ENCODE assay signal across 8 cellular contexts in genomic region chr17:81509687-81510523, GRCh38. TPM values are rescaled to one million over a fixed set of nuclear protein-coding genes. Genes with fewer than 3 reads are reported as not detected.
DNase-seq lines count a peak whose midpoint lies in the region; ATAC-seq and TF ChIP-seq lines count a peak whose summit lies in the region.

No MANE protein-coding gene starts in this region.

- WGBS in mesenchymal stem cell = 19% methylated on average over 19 of the region's 19 CpGs

- peaks cover 44% of the 10 kb centered on the region for H4K20me1 ChIP-seq in DND-41 (ENCODE audit: insufficient read depth, low read length)
- no peaks in the 10 kb centered on the region for H4K20me1 ChIP-seq in OCI-LY1 (ENCODE audit: insufficient read depth, low read length)

- intact Hi-C loops in MCF 10A (cut with micrococcal nuclease) = no loop called here

- no TSS peak for BruUV-seq in MCF 10A (replicated peaks; lab: Mats Ljungman, UMichigan)

- H3K9me2 ChIP-seq in OCI-LY1 (ENCODE audit: low read depth, low read length) = no peaks in the 10 kb centered on the region

- peaks cover 24% of the 10 kb centered on the region for H3K4me1 ChIP-seq in DND-41 (ENCODE audit: insufficient read depth, low read length)
- peaks cover 39% of the 10 kb centered on the region for H3K4me1 ChIP-seq in OCI-LY1 (ENCODE audit: insufficient read depth, low read length, severe bottlenecking)
- peaks cover 8% of the 10 kb centered on the region for H3K4me1 ChIP-seq in mesenchymal stem cell (ENCODE audit: control insufficient read depth, insufficient read depth, low read depth, low read length)

- H3K27me3 ChIP-seq in DND-41 (ENCODE audit: insufficient read depth, low read length, poor library complexity) (no peaks in the 10 kb centered on the region), OCI-LY1 (ENCODE audit: insufficient read depth, low read length) (no peaks in the 10 kb centered on the region), mesenchymal stem cell (ENCODE audit: control insufficient read depth in 1 of 2, insufficient read depth in 1 of 2, low read length in 2 of 2) (no peaks in the 10 kb centered on the region)

- H3K36me3 ChIP-seq in DND-41 (ENCODE audit: insufficient read depth, low read length) (peaks cover 40% of the 10 kb centered on the region), OCI-LY1 (ENCODE audit: insufficient read depth, low read length) (peaks cover 42% of the 10 kb centered on the region), mesenchymal stem cell (ENCODE audit: control insufficient read depth in 1 of 2, insufficient read depth in 2 of 2, low read depth in 1 of 2, low read length in 2 of 2) (peaks cover 35 to 40% of the 10 kb centered on the region in 2 experiments)

- POLR2A ChIA-PET in MCF 10A (lab: Yijun Ruan, JAX) = interaction anchor here (0.9 to 9.4 kb wide), 12 partner anchors 9 to 270 kb away, joined by 3 to 169 read pairs (median 4); partner anchors contain the start of genes BAHCC1, FAAP100 and HGS

- H3K79me2 ChIP-seq in DND-41 (ENCODE audit: insufficient read depth, low read length) = peaks cover 61% of the 10 kb centered on the region
- peaks cover 6% of the 10 kb centered on the region; the same call in 1 of the 2 replicates for H3K79me2 ChIP-seq in OCI-LY1 (ENCODE audit: insufficient read depth, low read length)

- H3K27me3 Mint-ChIP-seq in MCF 10A (ENCODE audit: insufficient read depth, unreplicated experiment) (no peaks in the 10 kb centered on the region), type B pancreatic cell (peaks cover 33% of the 10 kb centered on the region)

- H2BK120ac ChIP-seq in mesenchymal stem cell (ENCODE audit: low read depth, low read length) = no peak overlapping the region

- H2BK12ac ChIP-seq in mesenchymal stem cell (ENCODE audit: low read length in 2 of 2) = no peak overlapping the region

- H3K27ac ChIP-seq in DND-41 (ENCODE audit: low read length) (peak overlapping the region; percentile 81), OCI-LY1 (ENCODE audit: low read depth, low read length, poor library complexity, severe bottlenecking) (peak overlapping the region; percentile 35), mesenchymal stem cell (ENCODE audit: low read length, poor library complexity, severe bottlenecking) (peak overlapping the region; percentile 88)

- H4K8ac ChIP-seq in mesenchymal stem cell (ENCODE audit: low read length) = no peak overlapping the region

- H3K4me3 ChIP-seq in DND-41 (ENCODE audit: low read depth in 1 of 2, low read length in 2 of 2) = peak overlapping the region; percentile 80 to 92
- H3K4me3 ChIP-seq in OCI-LY1 (ENCODE audit: low read depth, low read length, poor library complexity, severe bottlenecking) = peak overlapping the region; percentile 99
- peak overlapping the region; percentile 66 to 97 for H3K4me3 ChIP-seq in mesenchymal stem cell (ENCODE audit: insufficient read depth in 1 of 2, low read depth in 1 of 2, low read length in 2 of 2)

- H3K79me1 ChIP-seq in mesenchymal stem cell (replicated peaks; ENCODE audit: low read length, poor library complexity, severe bottlenecking) = no peaks in the 10 kb centered on the region

- H4K91ac ChIP-seq in mesenchymal stem cell (ENCODE audit: low read length) = no peak overlapping the region

- H2AK5ac ChIP-seq in mesenchymal stem cell (ENCODE audit: low read length, severe bottlenecking) = no peak overlapping the region

- H3K18ac ChIP-seq in mesenchymal stem cell (ENCODE audit: low read depth in 1 of 2, low read length in 2 of 2) = no peak overlapping the region

- H3K4me2 ChIP-seq in DND-41 (ENCODE audit: insufficient read depth, low read length) (peak overlapping the region; percentile 87), OCI-LY1 (ENCODE audit: low read length) (peak overlapping the region; percentile 78), mesenchymal stem cell (ENCODE audit: low read length, poor library complexity, severe bottlenecking) (peak overlapping the region; percentile 95)

- no peak for TF ChIP-seq CTCF in DND-41 (IDR thresholded peaks at IDR 0.05; ENCODE audit: borderline replicate concordance, extremely low read depth, low read length, poor library complexity, severe bottlenecking)
- TF ChIP-seq CTCF in OCI-LY1 (IDR thresholded peaks at IDR 0.05; ENCODE audit: low read length) = no peak
- TF ChIP-seq CTCF in MCF 10A (IDR thresholded peaks at IDR 0.05; ENCODE audit: unreplicated experiment) = no peak
- TF ChIP-seq CTCF in type B pancreatic cell (conservative IDR thresholded peaks at IDR 0.05) = no peak
- TF ChIP-seq CTCF in omental fat pad (IDR thresholded peaks at IDR 0.05) = no peak

- peak; percentile 37 for DNase-seq in DND-41
- peak; percentile 35 for DNase-seq in MCF 10A (ENCODE audit: unreplicated experiment)
- no peak for DNase-seq in mesenchymal stem cell
- DNase-seq in type B pancreatic cell (ENCODE audit: extremely low spot score, unreplicated experiment) = no peak
- DNase-seq in activated CD4-positive, CD25-positive, alpha-beta regulatory T cell treated with anti-CD3 and anti-CD28 coated beads, Interleukin-2, amount 50 U/mL, for 72 hours = no peak
- DNase-seq in omental fat pad (ENCODE audit: low spot score) = no peak

- H2AFZ ChIP-seq in DND-41 (ENCODE audit: low read depth, low read length) (no peak overlapping the region), OCI-LY1 (ENCODE audit: low read length) (no peak overlapping the region), mesenchymal stem cell (ENCODE audit: low read depth, low read length) (no peak overlapping the region)

- peak overlapping the region; percentile 99 for H3K9ac ChIP-seq in DND-41 (ENCODE audit: low read depth, low read length)
- peak overlapping the region; percentile 98 for H3K9ac ChIP-seq in OCI-LY1 (ENCODE audit: low read length)
- H3K9ac ChIP-seq in mesenchymal stem cell (ENCODE audit: low read length) = peak overlapping the region; percentile 99

- peaks cover 31% of the 10 kb centered on the region for H3F3A ChIP-seq in OCI-LY1 (ENCODE audit: insufficient read depth, low read length)

- no peaks in the 10 kb centered on the region for H3K9me3 ChIP-seq in DND-41 (ENCODE audit: insufficient read depth, low read length, severe bottlenecking)
- no peaks in the 10 kb centered on the region for H3K9me3 ChIP-seq in OCI-LY1 (ENCODE audit: low read length)
- no peaks in the 10 kb centered on the region for H3K9me3 ChIP-seq in mesenchymal stem cell (ENCODE audit: control insufficient read depth, low read length)

- ATAC-seq in DND-41 (ENCODE audit: insufficient read depth, low read depth) (no peak), HG03442 (IDR thresholded peaks at IDR 0.05; ENCODE audit: unreplicated experiment) (no peak), omental fat pad (ENCODE audit: low FRiP score) (no peak)

- H3K23ac ChIP-seq in mesenchymal stem cell (ENCODE audit: low read length in 2 of 2) = peak overlapping the region in 1 of 2 experiments; percentile 67

- H3K36me3 Mint-ChIP-seq in MCF 10A (ENCODE audit: insufficient read depth, unreplicated experiment) (peaks cover 62% of the 10 kb centered on the region), type B pancreatic cell (peaks cover 44% of the 10 kb centered on the region)

- no peak overlapping the region for H2BK5ac ChIP-seq in mesenchymal stem cell (ENCODE audit: low read depth, low read length, poor library complexity, severe bottlenecking)

- H3K27ac Mint-ChIP-seq in MCF 10A (ENCODE audit: low read depth, unreplicated experiment) (peak overlapping the region; percentile 66), type B pancreatic cell (peak overlapping the region; percentile 100)

- no peak overlapping the region for H2BK15ac ChIP-seq in mesenchymal stem cell (ENCODE audit: low read depth, poor library complexity, severe bottlenecking)

- CTCF ChIA-PET in MCF 10A (lab: Yijun Ruan, JAX) = no interaction called here

- H3K9me3 Mint-ChIP-seq in MCF 10A (ENCODE audit: unreplicated experiment) (no peaks in the 10 kb centered on the region), type B pancreatic cell (no peaks in the 10 kb centered on the region)

- H3K14ac ChIP-seq in mesenchymal stem cell (ENCODE audit: low read length in 2 of 2) = peak overlapping the region in 1 of 2 experiments; percentile 58

- H3K4me3 Mint-ChIP-seq in MCF 10A (ENCODE audit: unreplicated experiment) (peak overlapping the region; percentile 92), type B pancreatic cell (peak overlapping the region; percentile 100)

- peaks cover 25% of the 10 kb centered on the region for H3K4me1 Mint-ChIP-seq in MCF 10A (ENCODE audit: insufficient read depth, unreplicated experiment)
- H3K4me1 Mint-ChIP-seq in type B pancreatic cell (ENCODE audit: unreplicated experiment) = peaks cover 18% of the 10 kb centered on the region

- no peak overlapping the region for H3K4ac ChIP-seq in mesenchymal stem cell (ENCODE audit: low read depth in 1 of 2, low read length in 2 of 2)

RNA-seq across cellular contexts. Expression of gene ACTG1, which starts 2.7 kb away (rescaled TPM):
- total RNA-seq in MCF 10A (2022) (1,056 and 1,461 TPM in 2 replicates), type B pancreatic cell (ENCODE audit: low replicate concordance) (3,089 and 3,451 TPM in 2 replicates), omental fat pad (1,000 to 10,000 TPM; 1,930 to 4,437 (median 3,125) TPM)
- polyA plus RNA-seq in mesenchymal stem cell (2013, experiment 1 of 2) = 7,126 TPM
- polyA plus RNA-seq in mesenchymal stem cell (2013, experiment 2 of 2) = 6,723 TPM

RNA-seq across cellular contexts. Expression of gene FSCN2, which starts 18.3 kb away (rescaled TPM):
- total RNA-seq in MCF 10A (2022) (0.37 TPM in 1 of 2 replicates, not detected in the other), type B pancreatic cell (ENCODE audit: low replicate concordance) (3.6 and 3.8 TPM in 2 replicates), omental fat pad (under 1 TPM in 3 of 4 donors, not detected in 1; 0.31 to 0.95 (median 0.36) TPM)
- 0.23 TPM for polyA plus RNA-seq in mesenchymal stem cell (2013, experiment 1 of 2)
- polyA plus RNA-seq in mesenchymal stem cell (2013, experiment 2 of 2) = 0.15 TPM

RNA-seq across cellular contexts. Expression of gene FAAP100, which starts 42.2 kb away (rescaled TPM):
- 23.4 and 32.5 TPM in 2 replicates for total RNA-seq in MCF 10A (2022)
- polyA plus RNA-seq in mesenchymal stem cell (2013, experiment 1 of 2) = 10.1 TPM
- polyA plus RNA-seq in mesenchymal stem cell (2013, experiment 2 of 2) = 10.3 TPM
- total RNA-seq in type B pancreatic cell (ENCODE audit: low replicate concordance) = 33.5 and 44.7 TPM in 2 replicates
- 10 to 100 TPM; 13.9 to 28.0 (median 22.8) TPM for total RNA-seq in omental fat pad

Comparison
In these comparisons a context has a peak if more than half of its experiments do, and no peak if none do; other contexts are left out.
1. DNase-seq: peak in DND-41 (single experiment) and MCF 10A (single experiment); none in mesenchymal stem cell (single experiment), type B pancreatic cell (single experiment), activated CD4-positive, CD25-positive, alpha-beta regulatory T cell treated with anti-CD3 and anti-CD28 coated beads, Interleukin-2, amount 50 U/mL, for 72 hours (single experiment) and omental fat pad (single experiment).
2. H3K27ac ChIP-seq: peak in every context shown above with its lines; median percentile 88 in mesenchymal stem cell; 81 in DND-41; 35 in OCI-LY1.
3. Peak in every context shown above with its lines, with median percentiles within 50 percentile points of each other: H3K4me2 ChIP-seq, H3K4me3 ChIP-seq and H3K9ac ChIP-seq.